ENCODE assay signal across 13 cellular contexts in the genomic region with DNA sequence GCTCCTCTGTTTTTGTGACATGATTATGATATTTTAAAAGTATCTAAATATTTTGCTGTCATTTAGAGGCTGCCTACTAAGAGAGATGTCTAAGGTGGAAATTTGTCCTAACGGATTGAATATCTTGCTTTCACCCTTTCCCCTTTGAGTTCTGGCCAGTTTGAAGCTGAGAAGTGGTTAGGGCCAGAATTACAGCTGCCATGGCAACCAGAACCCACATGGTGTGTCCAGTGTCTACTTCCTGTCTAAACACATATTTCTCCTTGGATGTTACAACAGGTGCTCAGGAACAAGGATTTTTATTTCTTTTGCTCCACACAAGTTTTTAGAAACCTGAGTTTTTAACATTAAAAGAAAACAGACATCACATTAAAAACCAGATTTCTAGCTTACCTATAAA.
DNase-seq lines count a peak whose midpoint lies in the region; ATAC-seq and TF ChIP-seq lines count a peak whose summit lies in the region.
"Had no signal": no experiment of that assay in that cellular context is flagged by ENCODE, and none has a peak within 500 bp of the region (broad histone marks: within the 10 kb centered on the region; RNA-seq: fewer than 3 reads in every experiment).

No MANE protein-coding gene starts in this region.

- no peaks in the 10 kb centered on the region for H3K27me3 ChIP-seq in CD4-positive, alpha-beta T cell (ENCODE audit: control insufficient read depth, insufficient read depth, low read length)
- H3K27me3 ChIP-seq in H7 (ENCODE audit: control insufficient read depth, insufficient read depth, low read length) = no peaks in the 10 kb centered on the region

- no peak for TF ChIP-seq CTCF in CD4-positive, alpha-beta T cell (IDR thresholded peaks at IDR 0.05)

- H3K27me3 Mint-ChIP-seq in activated T-cell treated with anti-CD3 and anti-CD28 coated beads, Interleukin-2, amount 50 U/mL, for 72 hours (ENCODE audit: low read depth) = no peaks in the 10 kb centered on the region
- H3K27me3 Mint-ChIP-seq in activated T-cell treated with anti-CD3 and anti-CD28 coated beads, Interleukin-2, amount 50 U/mL, for 4 hours (ENCODE audit: low read depth) = no peaks in the 10 kb centered on the region
- no peaks in the 10 kb centered on the region for H3K27me3 Mint-ChIP-seq in CD4-positive, alpha-beta T cell
- H3K27me3 Mint-ChIP-seq in activated naive CD8-positive, alpha-beta T cell treated with anti-CD3 and anti-CD28 coated beads, Interleukin-2, amount 10 ng/mL, durations not matched to agents 7 days and 5 days = no peaks in the 10 kb centered on the region

- intact Hi-C loops in CD4-positive, alpha-beta T cell (cut with DNase I, micrococcal nuclease) = no loop called here

- DNase-seq in activated T-cell treated with anti-CD3 and anti-CD28 coated beads, Interleukin-2, amount 50 U/mL, for 72 hours = no peak
- no peak for DNase-seq in activated T-cell treated with anti-CD3 and anti-CD28 coated beads, Interleukin-2, amount 50 U/mL, for 4 hours
- no peak for DNase-seq in CD4-positive, alpha-beta T cell
- DNase-seq in DMS53 (lab: John Stamatoyannopoulos, UW) = peak; percentile 89
- DNase-seq in activated naive CD8-positive, alpha-beta T cell treated with anti-CD3 and anti-CD28 coated beads, Interleukin-2, amount 10 ng/mL, durations not matched to agents 7 days and 5 days = no peak
- no peak for DNase-seq in effector CD4-positive, alpha-beta T cell
- DNase-seq in H7 = no peak
- DNase-seq: Caco-2, GM23248 had no signal

- peaks cover 14% of the 10 kb centered on the region for H3K4me1 Mint-ChIP-seq in activated T-cell treated with anti-CD3 and anti-CD28 coated beads, Interleukin-2, amount 50 U/mL, for 72 hours (ENCODE audit: low read depth)
- H3K4me1 Mint-ChIP-seq in activated T-cell treated with anti-CD3 and anti-CD28 coated beads, Interleukin-2, amount 50 U/mL, for 4 hours (ENCODE audit: low read depth) = peaks cover 12% of the 10 kb centered on the region
- peaks cover 15% of the 10 kb centered on the region for H3K4me1 Mint-ChIP-seq in CD4-positive, alpha-beta T cell (ENCODE audit: low read depth)
- peaks cover 24% of the 10 kb centered on the region for H3K4me1 Mint-ChIP-seq in activated naive CD8-positive, alpha-beta T cell treated with anti-CD3 and anti-CD28 coated beads, Interleukin-2, amount 10 ng/mL, durations not matched to agents 7 days and 5 days

- peak overlapping the region; percentile 57 for H3K27ac Mint-ChIP-seq in activated T-cell treated with anti-CD3 and anti-CD28 coated beads, Interleukin-2, amount 50 U/mL, for 72 hours
- H3K27ac Mint-ChIP-seq in CD4-positive, alpha-beta T cell = peak overlapping the region; percentile 90
- peak overlapping the region; percentile 21 for H3K27ac Mint-ChIP-seq in activated naive CD8-positive, alpha-beta T cell treated with anti-CD3 and anti-CD28 coated beads, Interleukin-2, amount 10 ng/mL, durations not matched to agents 7 days and 5 days
- H3K27ac Mint-ChIP-seq: CD14-positive monocyte had no signal

- CTCF ChIA-PET in CD4-positive, alpha-beta T cell (lab: Charles Lee) = no interaction called here

- no peaks in the 10 kb centered on the region for H3K9me3 ChIP-seq in CD4-positive, alpha-beta T cell (ENCODE audit: control insufficient read depth, low read length)

- no peaks in the 10 kb centered on the region for H3K9me3 Mint-ChIP-seq in activated T-cell treated with anti-CD3 and anti-CD28 coated beads, Interleukin-2, amount 50 U/mL, for 72 hours
- no peaks in the 10 kb centered on the region for H3K9me3 Mint-ChIP-seq in activated T-cell treated with anti-CD3 and anti-CD28 coated beads, Interleukin-2, amount 50 U/mL, for 4 hours
- no peaks in the 10 kb centered on the region for H3K9me3 Mint-ChIP-seq in CD4-positive, alpha-beta T cell
- H3K9me3 Mint-ChIP-seq in activated naive CD8-positive, alpha-beta T cell treated with anti-CD3 and anti-CD28 coated beads, Interleukin-2, amount 10 ng/mL, durations not matched to agents 7 days and 5 days = no peaks in the 10 kb centered on the region
- H3K9me3 Mint-ChIP-seq: CD8-positive, alpha-beta memory T cell had no signal

- POLR2A ChIA-PET in CD4-positive, alpha-beta T cell (lab: Charles Lee) = no interaction called here
- POLR2A ChIA-PET in activated naive CD8-positive, alpha-beta T cell treated with anti-CD3 and anti-CD28 coated beads, Interleukin-2, amount 10 ng/mL, durations not matched to agents 7 days and 5 days (lab: Charles Lee) = no interaction called here

- H3K27ac ChIP-seq in CD4-positive, alpha-beta T cell (ENCODE audit: low read depth, low read length) = no peak overlapping the region
- H3K27ac ChIP-seq: GM23248, HL-60 had no signal

- H3K36me3 Mint-ChIP-seq in activated T-cell treated with anti-CD3 and anti-CD28 coated beads, Interleukin-2, amount 50 U/mL, for 72 hours (ENCODE audit: insufficient read depth in 2 of 2) = peaks cover 3 to 4% of the 10 kb centered on the region in 2 donors
- no peaks in the 10 kb centered on the region for H3K36me3 Mint-ChIP-seq in activated T-cell treated with anti-CD3 and anti-CD28 coated beads, Interleukin-2, amount 50 U/mL, for 4 hours (ENCODE audit: insufficient read depth)
- H3K36me3 Mint-ChIP-seq in CD4-positive, alpha-beta T cell (ENCODE audit: low read depth) = peaks cover 8% of the 10 kb centered on the region
- H3K36me3 Mint-ChIP-seq in activated naive CD8-positive, alpha-beta T cell treated with anti-CD3 and anti-CD28 coated beads, Interleukin-2, amount 10 ng/mL, durations not matched to agents 7 days and 5 days = peaks cover 5% of the 10 kb centered on the region
- H3K36me3 Mint-ChIP-seq: CD14-positive monocyte had no signal

- H3K36me3 ChIP-seq in H7 (replicated peaks; ENCODE audit: control insufficient read depth, insufficient read depth, low read length) = no peaks in the 10 kb centered on the region

- H3K4me3 ChIP-seq in H7 (ENCODE audit: insufficient read depth, low read depth, low read length) = no peak overlapping the region
- H3K4me3 ChIP-seq: GM23248 had no signal

- H3K4me3 Mint-ChIP-seq in activated T-cell treated with anti-CD3 and anti-CD28 coated beads, Interleukin-2, amount 50 U/mL, for 72 hours = peak overlapping the region; percentile 25 to 36
- H3K4me3 Mint-ChIP-seq in activated T-cell treated with anti-CD3 and anti-CD28 coated beads, Interleukin-2, amount 50 U/mL, for 4 hours = no peak overlapping the region
- no peak overlapping the region for H3K4me3 Mint-ChIP-seq in CD4-positive, alpha-beta T cell
- peak overlapping the region; percentile 25 for H3K4me3 Mint-ChIP-seq in activated naive CD8-positive, alpha-beta T cell treated with anti-CD3 and anti-CD28 coated beads, Interleukin-2, amount 10 ng/mL, durations not matched to agents 7 days and 5 days
- H3K4me3 Mint-ChIP-seq: CD14-positive monocyte; CD8-positive, alpha-beta memory T cell had no signal

- no peak for ATAC-seq in activated T-cell treated with anti-CD3 and anti-CD28 coated beads, Interleukin-2, amount 50 U/mL, for 72 hours (replicated peaks in 1 of 2)
- no peak for ATAC-seq in activated T-cell treated with anti-CD3 and anti-CD28 coated beads, Interleukin-2, amount 50 U/mL, for 4 hours
- ATAC-seq in CD4-positive, alpha-beta T cell (ENCODE audit: poor library complexity) = no peak
- ATAC-seq in activated naive CD8-positive, alpha-beta T cell treated with anti-CD3 and anti-CD28 coated beads, Interleukin-2, amount 10 ng/mL, durations not matched to agents 7 days and 5 days (ENCODE audit: low read depth) = no peak
- ATAC-seq in activated CD4-positive, CD25-positive, alpha-beta regulatory T cell treated with anti-CD3 and anti-CD28 coated beads, Interleukin-2, amount 50 U/mL, for 24 hours = no peak

Comparison
In these comparisons a context has a peak if more than half of its experiments do, and no peak if none do; other contexts are left out.
1. H3K4me3 Mint-ChIP-seq: peak in activated T-cell treated with anti-CD3 and anti-CD28 coated beads, Interleukin-2, amount 50 U/mL, for 72 hours (2 of 2) and activated naive CD8-positive, alpha-beta T cell treated with anti-CD3 and anti-CD28 coated beads, Interleukin-2, amount 10 ng/mL, durations not matched to agents 7 days and 5 days (single experiment); none in activated T-cell treated with anti-CD3 and anti-CD28 coated beads, Interleukin-2, amount 50 U/mL, for 4 hours (single experiment) and CD4-positive, alpha-beta T cell (single experiment).
2. H3K27ac Mint-ChIP-seq: peak in every context shown above with its lines; median percentile 90 in CD4-positive, alpha-beta T cell; 57 in activated T-cell treated with anti-CD3 and anti-CD28 coated beads, Interleukin-2, amount 50 U/mL, for 72 hours; 21 in activated naive CD8-positive, alpha-beta T cell treated with anti-CD3 and anti-CD28 coated beads, Interleukin-2, amount 10 ng/mL, durations not matched to agents 7 days and 5 days.